In genomic region chr10:118148245-118148644, GRCh38 we compare ENCODE assay signal across 17 cellular contexts.
A peak's percentile ranks its signal among the peaks of the same experiment; 100 is the strongest.
DNase-seq lines count a peak whose midpoint lies in the region; ATAC-seq, FAIRE-seq and TF ChIP-seq lines count a peak whose summit lies in the region.
"Had no signal": no experiment of that assay in that cellular context is flagged by ENCODE, and none has a peak within 500 bp of the region (broad histone marks: within the 10 kb centered on the region; RNA-seq: fewer than 3 reads in every experiment).

No MANE protein-coding gene starts in this region.

- FAIRE-seq in K562 (lab: Jason Lieb, UNC) (no peak), small intestine (lab: Jason Lieb, UNC) (no peak)
- FAIRE-seq: A549, H54 had no signal

- intact Hi-C loops in K562 (cut with micrococcal nuclease) = no loop called here
- intact Hi-C loops in psoas muscle (cut with DNase I) = no loop called here

- CTCF ChIA-PET in K562 (lab: Yijun Ruan, JAX; ENCODE audit: low intra/inter-chr PET ratio) = no interaction called here

- H4K20me1 ChIP-seq in K562 (replicated peaks; ENCODE audit: control insufficient read depth, insufficient read depth, low read length) = no peaks in the 10 kb centered on the region

- H3K79me2 ChIP-seq in K562 (ENCODE audit: control insufficient read depth, insufficient read depth, low read length) = no peaks in the 10 kb centered on the region

- H3K4me1 Mint-ChIP-seq in neural crest cell = peaks cover 8% of the 10 kb centered on the region
- H3K4me1 Mint-ChIP-seq: CD14-positive monocyte; CD8-positive, alpha-beta memory T cell had no signal

- in situ Hi-C loops in K562 (cut with MboI) = no loop called here

- no peak overlapping the region for H3K4me3 Mint-ChIP-seq in neural crest cell
- H3K4me3 Mint-ChIP-seq: CD14-positive monocyte; CD8-positive, alpha-beta memory T cell had no signal

- H3K9me3 Mint-ChIP-seq in neural crest cell = peaks cover 3% of the 10 kb centered on the region

- H3K9me1 ChIP-seq in K562 (ENCODE audit: control insufficient read depth, insufficient read depth, low read length) = no peaks in the 10 kb centered on the region

- TF ChIP-seq RAD21 in K562 (CRISPR knock-in tag; conservative IDR thresholded peaks at IDR 0.05 in 1 of 2, IDR thresholded peaks at IDR 0.05 in 1 of 2) = no peak

- H3K27me3 ChIP-seq in K562 (ENCODE audit: control insufficient read depth in 2 of 2, insufficient read depth in 2 of 2, low read length in 2 of 2) (no peaks in the 10 kb centered on the region), small intestine (ENCODE audit: control insufficient read depth in 2 of 2, insufficient read depth in 2 of 2, low read length in 2 of 2) (no peaks in the 10 kb centered on the region), psoas muscle (ENCODE audit: insufficient read depth in 3 of 3, low read length in 2 of 3) (no peaks in the 10 kb centered on the region)

- H3K4me3 ChIP-seq in K562 (no peak overlapping the region), fibroblast of mammary gland (ENCODE audit: control insufficient read depth, low read depth, low read length) (no peak overlapping the region), small intestine (ENCODE audit: low read depth in 1 of 2, low read length in 2 of 2) (no peak overlapping the region), psoas muscle (no peak overlapping the region)
- H3K4me3 ChIP-seq: A549, GM23248 had no signal

- no peak for TF ChIP-seq EP300 in K562 (IDR thresholded peaks at IDR 0.05; ENCODE audit: low read length)

- no peak overlapping the region for H3K4me2 ChIP-seq in K562 (ENCODE audit: insufficient read depth, low read length)
- H3K4me2 ChIP-seq: A549 had no signal

- no peaks in the 10 kb centered on the region for H3K27me3 Mint-ChIP-seq in neural crest cell (ENCODE audit: low read depth)

- no peak overlapping the region for H2AFZ ChIP-seq in K562 (ENCODE audit: low read depth, low read length)
- H2AFZ ChIP-seq: GM23248 had no signal

- no peaks in the 10 kb centered on the region for H3K36me3 Mint-ChIP-seq in neural crest cell (ENCODE audit: low read depth)
- H3K36me3 Mint-ChIP-seq: CD14-positive monocyte; CD8-positive, alpha-beta memory T cell had no signal

- no peak overlapping the region for H3K27ac ChIP-seq in K562 (ENCODE audit: extremely low read depth, low read depth, low read length)
- H3K27ac ChIP-seq in small intestine (ENCODE audit: low read depth in 1 of 2, low read length in 1 of 2) = no peak overlapping the region
- H3K27ac ChIP-seq in psoas muscle = no peak overlapping the region
- H3K27ac ChIP-seq: A549, GM23248 had no signal

- H3K36me3 ChIP-seq in K562 (ENCODE audit: control insufficient read depth, insufficient read depth, low read length) = no peaks in the 10 kb centered on the region
- H3K36me3 ChIP-seq in small intestine (ENCODE audit: control insufficient read depth in 2 of 2, insufficient read depth in 2 of 2, low read length in 2 of 2) = no peaks in the 10 kb centered on the region
- H3K36me3 ChIP-seq in psoas muscle (ENCODE audit: insufficient read depth in 1 of 2, low read depth in 1 of 2) = no peaks in the 10 kb centered on the region

- TF ChIP-seq POLR2A in K562 (conservative IDR thresholded peaks at IDR 0.05) = no peak

- H3K4me1 ChIP-seq in K562 (replicated peaks in 1 of 2; ENCODE audit: control insufficient read depth in 2 of 2, insufficient read depth in 2 of 2, low read length in 2 of 2) (no peaks in the 10 kb centered on the region), small intestine (ENCODE audit: control insufficient read depth in 2 of 2, insufficient read depth in 1 of 2, low read depth in 1 of 2, low read length in 1 of 2) (peaks cover 0 to 1% of the 10 kb centered on the region in 2 donors), psoas muscle (no peaks in the 10 kb centered on the region)
- H3K4me1 ChIP-seq: A549 had no signal

- ATAC-seq in K562 (no peak), HG02763 (IDR thresholded peaks at IDR 0.05; ENCODE audit: unreplicated experiment) (no peak), HG03432 (IDR thresholded peaks at IDR 0.05; ENCODE audit: unreplicated experiment) (no peak), psoas muscle (no peak)
- ATAC-seq: A549, HCT116 had no signal

- no peak for TF ChIP-seq CTCF in K562 (IDR thresholded peaks at IDR 0.05 in 2 of 3, conservative IDR thresholded peaks at IDR 0.05 in 1 of 3; ENCODE audit: insufficient read depth in 2 of 3, low read depth in 1 of 3, low read length in 3 of 3)
- no peak for TF ChIP-seq CTCF in fibroblast of mammary gland (conservative IDR thresholded peaks at IDR 0.05; ENCODE audit: control insufficient read depth, insufficient read depth, low read depth, low read length)
- TF ChIP-seq CTCF in neural crest cell (conservative IDR thresholded peaks at IDR 0.05) = no peak
- TF ChIP-seq CTCF in psoas muscle (IDR thresholded peaks at IDR 0.05) = no peak

- no peak overlapping the region for H3K9ac ChIP-seq in K562 (ENCODE audit: insufficient read depth in 1 of 2, low read depth in 2 of 2, low read length in 2 of 2)
- H3K9ac ChIP-seq: GM23248 had no signal

- peak overlapping the region; percentile 19 for H3K27ac Mint-ChIP-seq in neural crest cell (ENCODE audit: unreplicated experiment)
- H3K27ac Mint-ChIP-seq: CD14-positive monocyte; CD8-positive, alpha-beta memory T cell had no signal

- no peak for DNase-seq in K562 (ENCODE audit: extremely low read depth in 1 of 4, low spot score in 3 of 4)
- peak; percentile 39 for DNase-seq in fibroblast of mammary gland (ENCODE audit: low read depth)
- no peak for DNase-seq in neural crest cell (ENCODE audit: low read depth, low spot score)
- peak; percentile 60 for DNase-seq in small intestine
- no peak for DNase-seq in psoas muscle
- DNase-seq: Caco-2; CD8-positive, alpha-beta memory T cell; DND-41; GDM1; GM23248; IMR-90 had no signal

- POLR2A ChIA-PET in K562 (lab: Yijun Ruan, JAX) = no interaction called here

- no TSS peak for BruUV-seq in K562 (replicated peaks; lab: Mats Ljungman, UMichigan)

- H3K9me3 ChIP-seq in K562 (replicated peaks; ENCODE audit: control insufficient read depth, insufficient read depth, low read depth, low read length) (no peaks in the 10 kb centered on the region), small intestine (ENCODE audit: control insufficient read depth, low read depth) (no peaks in the 10 kb centered on the region), psoas muscle (no peaks in the 10 kb centered on the region)
- H3K9me3 ChIP-seq: A549 had no signal

TF ChIP-seq in K562, 482 proteins besides CTCF, POLR2A, EP300 and RAD21:
- TF ChIP-seq NR2C1 (IDR thresholded peaks at IDR 0.05) (no peak), NR2C1 (tag; IDR thresholded peaks at IDR 0.05) (0 out of 2 replicates have a peak, but pooled peaks have one; percentile 13), ZNF57 (CRISPR knock-in tag; IDR thresholded peaks at IDR 0.05) (no peak)

Comparison
In these comparisons a context has a peak if more than half of its experiments do, and no peak if none do; other contexts are left out.
1. DNase-seq: peak in fibroblast of mammary gland (single experiment) and small intestine (single experiment); none in K562 (0 of 4), neural crest cell (single experiment) and psoas muscle (0 of 2).